8 cellular contexts compared by ENCODE assay signal in genomic region chr15:99365232-99365631, GRCh38.
DNase-seq lines count a peak whose midpoint lies in the region; ATAC-seq and TF ChIP-seq lines count a peak whose summit lies in the region.
"Had no signal": no experiment of that assay in that cellular context is flagged by ENCODE, and none has a peak within 500 bp of the region (broad histone marks: within the 10 kb centered on the region; RNA-seq: fewer than 3 reads in every experiment).

No MANE protein-coding gene starts in this region.

- no peak overlapping the region for H3K4me3 Mint-ChIP-seq in stimulated activated naive B cell treated with anti-CD40 and anti-IgM and Interleukin-4, amounts not matched to agents 10 μg/mL and 1 μg/mL and 100 μg/mL, for 72 hours

- intact Hi-C loops in right cardiac atrium (cut with DNase I): loop anchor here in 1 of 4 donors (10.0 kb wide), 1 partner anchor 80 kb away; no protein-coding TSS in a partner anchor
- intact Hi-C loops in heart left ventricle (cut with DNase I): loop anchor here in 1 of 10 donors (10.0 kb wide), 1 partner anchor 80 kb away; no protein-coding TSS in a partner anchor

- H3K27me3 Mint-ChIP-seq in stimulated activated naive B cell treated with anti-CD40 and anti-IgM and Interleukin-4, amounts not matched to agents 10 μg/mL and 1 μg/mL and 100 μg/mL, for 72 hours: no peaks in the 10 kb centered on the region

- TF ChIP-seq POLR2A in heart left ventricle (IDR thresholded peaks at IDR 0.05): no peak

- H3K4me1 ChIP-seq in right cardiac atrium (ENCODE audit: control insufficient read depth, insufficient read depth, low read length) (no peaks in the 10 kb centered on the region), heart left ventricle (no peaks in the 10 kb centered on the region)
- H3K4me1 ChIP-seq: lower lobe of right lung had no signal

- H3K27ac Mint-ChIP-seq in stimulated activated naive B cell treated with anti-CD40 and anti-IgM and Interleukin-4, amounts not matched to agents 10 μg/mL and 1 μg/mL and 100 μg/mL, for 72 hours: no peak overlapping the region

- TF ChIP-seq CTCF in heart left ventricle (IDR thresholded peaks at IDR 0.05): no peak

- peaks cover 30 to 48% of the 10 kb centered on the region in 2 donors for H3K36me3 Mint-ChIP-seq in stimulated activated naive B cell treated with anti-CD40 and anti-IgM and Interleukin-4, amounts not matched to agents 10 μg/mL and 1 μg/mL and 100 μg/mL, for 72 hours

- H3K4me3 ChIP-seq in right cardiac atrium (ENCODE audit: low read length) (no peak overlapping the region), heart left ventricle (no peak overlapping the region)
- H3K4me3 ChIP-seq: lower lobe of right lung had no signal

- peaks cover 3 to 7% of the 10 kb centered on the region in 2 donors for H3K4me1 Mint-ChIP-seq in stimulated activated naive B cell treated with anti-CD40 and anti-IgM and Interleukin-4, amounts not matched to agents 10 μg/mL and 1 μg/mL and 100 μg/mL, for 72 hours

- H3K27me3 ChIP-seq in right cardiac atrium (ENCODE audit: control insufficient read depth, insufficient read depth): no peaks in the 10 kb centered on the region
- H3K27me3 ChIP-seq in heart left ventricle: no peaks in the 10 kb centered on the region

- no peak overlapping the region for H3K27ac ChIP-seq in right cardiac atrium (ENCODE audit: low read length)
- no peak overlapping the region for H3K27ac ChIP-seq in heart left ventricle
- H3K27ac ChIP-seq: lower lobe of right lung had no signal

- peaks cover 0 to 25% (median 7%) of the 10 kb centered on the region in 9 donors for H3K36me3 ChIP-seq in heart left ventricle

- DNase-seq in stimulated activated naive B cell treated with anti-CD40 and anti-IgM and Interleukin-4, amounts not matched to agents 10 μg/mL and 1 μg/mL and 100 μg/mL, for 72 hours: no peak
- DNase-seq in right cardiac atrium: no peak
- DNase-seq in heart left ventricle: no peak
- no peak for DNase-seq in NCI-H187 (lab: John Stamatoyannopoulos, UW)
- DNase-seq: lower lobe of right lung had no signal

- H3K9me3 Mint-ChIP-seq in stimulated activated naive B cell treated with anti-CD40 and anti-IgM and Interleukin-4, amounts not matched to agents 10 μg/mL and 1 μg/mL and 100 μg/mL, for 72 hours: peaks cover 12 to 18% of the 10 kb centered on the region in 2 donors

- ATAC-seq in GM19023 (IDR thresholded peaks at IDR 0.05; ENCODE audit: unreplicated experiment): peak; percentile 67
- ATAC-seq in GM21737 (IDR thresholded peaks at IDR 0.05; ENCODE audit: unreplicated experiment): peak; percentile 72
- peak; percentile 95 for ATAC-seq in HG03432 (IDR thresholded peaks at IDR 0.05; ENCODE audit: unreplicated experiment)
- peak; percentile 39 to 41 for ATAC-seq in stimulated activated naive B cell treated with anti-CD40 and anti-IgM and Interleukin-4, amounts not matched to agents 10 μg/mL and 1 μg/mL and 100 μg/mL, for 72 hours (replicated peaks)
- ATAC-seq in right cardiac atrium: no peak
- ATAC-seq in heart left ventricle: no peak
- ATAC-seq: lower lobe of right lung had no signal

- 77% methylated on average over 1 of the region's 1 CpG for WGBS in right cardiac atrium
- 77 to 91% (median 86%) methylated on average over 1 of the region's 1 CpG for WGBS in heart left ventricle, 4 donors

- H3K9me3 ChIP-seq in right cardiac atrium (ENCODE audit: control insufficient read depth, low read length) (no peaks in the 10 kb centered on the region), heart left ventricle (peaks cover 0 to 24% (median 0%) of the 10 kb centered on the region in 12 donors)

Comparison
In these comparisons a context has a peak if more than half of its experiments do, and no peak if none do; other contexts are left out.
1. ATAC-seq: peak in GM19023 (single experiment), GM21737 (single experiment), HG03432 (single experiment) and stimulated activated naive B cell treated with anti-CD40 and anti-IgM and Interleukin-4, amounts not matched to agents 10 μg/mL and 1 μg/mL and 100 μg/mL, for 72 hours (2 of 2); none in right cardiac atrium (0 of 2) and heart left ventricle (0 of 4).